ENCODE assay signal across 18 cellular contexts in genomic region chr14:65072937-65073336, GRCh38. TPM values are rescaled to one million over a fixed set of nuclear protein-coding genes. Genes with fewer than 3 reads are reported as not detected.
DNase-seq lines count a peak whose midpoint lies in the region; ATAC-seq and TF ChIP-seq lines count a peak whose summit lies in the region.
"Had no signal": no experiment of that assay in that cellular context is flagged by ENCODE, and none has a peak within 500 bp of the region (broad histone marks: within the 10 kb centered on the region; RNA-seq: fewer than 3 reads in every experiment).

No MANE protein-coding gene starts in this region.

- TF ChIP-seq EP300 in transverse colon (IDR thresholded peaks at IDR 0.05; ENCODE audit: low read depth) (no peak), suprapubic skin (IDR thresholded peaks at IDR 0.05) (no peak)

- H3K4me1 ChIP-seq in mucosa of descending colon (ENCODE audit: low read depth) (peaks cover 47% of the 10 kb centered on the region), transverse colon (peaks cover 27 to 65% (median 45%) of the 10 kb centered on the region in 4 donors), suprapubic skin (peaks cover 66% of the 10 kb centered on the region)

- in situ Hi-C loops in transverse colon (cut with MboI; ENCODE audit: low pct_ligation_motif_present in 1 of 4, low pct_unique_long_range_greater_than_20kb in 1 of 4, low sequenced_read_pairs in 3 of 4): no loop called here

- 80% methylated on average over 1 of the region's 1 CpG; no CpG with 5 or more reads in 1 of the 2 donors for WGBS in transverse colon (ENCODE audit: low coverage in 1 of 2), 2 donors
- 55% methylated on average over 1 of the region's 1 CpG for WGBS in suprapubic skin

- no peaks in the 10 kb centered on the region for H3K9me3 Mint-ChIP-seq in activated naive CD8-positive, alpha-beta T cell (ENCODE audit: low read depth)
- H3K9me3 Mint-ChIP-seq in activated naive CD8-positive, alpha-beta T cell treated with anti-CD3 and anti-CD28 coated beads for 36 hours: no peaks in the 10 kb centered on the region
- H3K9me3 Mint-ChIP-seq: activated CD4-positive, alpha-beta T cell treated with anti-CD3 and anti-CD28 coated beads, Interleukin-2, amount 10 ng/mL, durations not matched to agents 24 days and 14 days; brain; nephron had no signal

- TF ChIP-seq POLR2A in erythroblast (IDR thresholded peaks at IDR 0.05; ENCODE audit: low read length) (no peak), transverse colon (IDR thresholded peaks at IDR 0.05) (no peak), suprapubic skin (IDR thresholded peaks at IDR 0.05) (no peak)

- intact Hi-C loops in mucosa of descending colon (cut with DNase I, micrococcal nuclease): no loop called here
- intact Hi-C loops in transverse colon (cut with DNase I; ENCODE audit: low total_unique reads): no loop called here

- H3K36me3 ChIP-seq in mucosa of descending colon (ENCODE audit: low read depth) (no peaks in the 10 kb centered on the region), transverse colon (peaks cover 0 to 19% (median 7%) of the 10 kb centered on the region in 4 donors), suprapubic skin (peaks cover 29% of the 10 kb centered on the region)

- ATAC-seq in mucosa of descending colon: peak; percentile 37

- TF ChIP-seq CTCF in mucosa of descending colon (IDR thresholded peaks at IDR 0.05) (no peak), transverse colon (IDR thresholded peaks at IDR 0.05) (no peak), suprapubic skin (IDR thresholded peaks at IDR 0.05) (no peak)

- H3K36me3 Mint-ChIP-seq in activated naive CD8-positive, alpha-beta T cell: peaks cover 8% of the 10 kb centered on the region
- peaks cover 23% of the 10 kb centered on the region for H3K36me3 Mint-ChIP-seq in activated naive CD8-positive, alpha-beta T cell treated with anti-CD3 and anti-CD28 coated beads for 36 hours

- H3K4me3 ChIP-seq in mucosa of descending colon (no peak overlapping the region), transverse colon (no peak overlapping the region), suprapubic skin (no peak overlapping the region)
- H3K4me3 ChIP-seq: BLaER1 treated with 17β-estradiol and CSF1 and Interleukin-3, amounts not matched to agents 10 nM and 100 nM had no signal

- H3K27ac ChIP-seq in transverse colon (peak overlapping the region; percentile 75), suprapubic skin (no peak overlapping the region)

- H3K9me3 ChIP-seq in mucosa of descending colon: no peaks in the 10 kb centered on the region
- no peaks in the 10 kb centered on the region for H3K9me3 ChIP-seq in transverse colon
- no peaks in the 10 kb centered on the region for H3K9me3 ChIP-seq in suprapubic skin
- H3K9me3 ChIP-seq: BLaER1 treated with 17β-estradiol and CSF1 and Interleukin-3, amounts not matched to agents 10 nM and 100 nM had no signal

- H3K27ac Mint-ChIP-seq in activated naive CD8-positive, alpha-beta T cell: peak overlapping the region; percentile 68
- no peak overlapping the region for H3K27ac Mint-ChIP-seq in activated naive CD8-positive, alpha-beta T cell treated with anti-CD3 and anti-CD28 coated beads for 36 hours
- H3K27ac Mint-ChIP-seq: activated CD4-positive, alpha-beta T cell treated with anti-CD3 and anti-CD28 coated beads, Interleukin-2, amount 10 ng/mL, durations not matched to agents 24 days and 14 days had no signal

- H3K27me3 Mint-ChIP-seq in activated naive CD8-positive, alpha-beta T cell: no peaks in the 10 kb centered on the region
- no peaks in the 10 kb centered on the region for H3K27me3 Mint-ChIP-seq in activated naive CD8-positive, alpha-beta T cell treated with anti-CD3 and anti-CD28 coated beads for 36 hours
- H3K27me3 Mint-ChIP-seq: activated CD4-positive, alpha-beta T cell treated with anti-CD3 and anti-CD28 coated beads, Interleukin-2, amount 10 ng/mL, durations not matched to agents 24 days and 14 days; brain had no signal

- H3K27me3 ChIP-seq in transverse colon: no peaks in the 10 kb centered on the region
- H3K27me3 ChIP-seq in suprapubic skin: no peaks in the 10 kb centered on the region
- H3K27me3 ChIP-seq: BLaER1 treated with 17β-estradiol and CSF1 and Interleukin-3, amounts not matched to agents 10 nM and 100 nM had no signal

- no peak for DNase-seq in activated naive CD8-positive, alpha-beta T cell treated with anti-CD3 and anti-CD28 coated beads for 36 hours
- peak; percentile 28 to 34 for DNase-seq in erythroblast (lab: John Stamatoyannopoulos, UW)
- DNase-seq in mucosa of descending colon: peak in 1 of 3 donors; percentile 30
- DNase-seq in transverse colon: peak; percentile 34
- DNase-seq in anterior cingulate cortex (lab: John Stamatoyannopoulos, UW): no peak
- DNase-seq in suprapubic skin (ENCODE audit: low spot score in 2 of 2): no peak
- no peak for DNase-seq in SKM-1 treated with dmso at 0.1 percent for 144 hours (lab: John Stamatoyannopoulos, UW; ENCODE audit: unreplicated experiment)
- DNase-seq: activated CD4-positive, alpha-beta T cell treated with anti-CD3 and anti-CD28 coated beads, Interleukin-2, amount 10 ng/mL, durations not matched to agents 24 days and 14 days; activated naive CD4-positive, alpha-beta T cell; dermis blood vessel endothelial cell; NCI-H1436 treated with DMSO at 0.1 percent for 48 hours; NCI-H2171 treated with DMSO at 0.1 percent for 48 hours; stimulated activated naive CD4-positive, alpha-beta T cell treated with Interleukin-2 at 50 U/mL for 16 hours; trophoblast cell had no signal

- H3K4me1 Mint-ChIP-seq in activated naive CD8-positive, alpha-beta T cell (ENCODE audit: low read depth): peaks cover 17% of the 10 kb centered on the region
- H3K4me1 Mint-ChIP-seq in activated naive CD8-positive, alpha-beta T cell treated with anti-CD3 and anti-CD28 coated beads for 36 hours: peaks cover 8% of the 10 kb centered on the region

- no peak overlapping the region for H3K4me3 Mint-ChIP-seq in activated naive CD8-positive, alpha-beta T cell
- H3K4me3 Mint-ChIP-seq in activated naive CD8-positive, alpha-beta T cell treated with anti-CD3 and anti-CD28 coated beads for 36 hours: no peak overlapping the region
- H3K4me3 Mint-ChIP-seq: activated CD4-positive, alpha-beta T cell treated with anti-CD3 and anti-CD28 coated beads, Interleukin-2, amount 10 ng/mL, durations not matched to agents 24 days and 14 days; brain; nephron had no signal

RNA-seq across cellular contexts. Expression of gene MAX, which starts 29.4 kb away (rescaled TPM):
- total RNA-seq in activated naive CD8-positive, alpha-beta T cell treated with anti-CD3 and anti-CD28 coated beads for 36 hours: 100 to 1,000 TPM; 117 to 121 TPM
- total RNA-seq in mucosa of descending colon (100 to 1,000 TPM; 129 to 153 (median 147) TPM), transverse colon (100 to 1,000 TPM in 1 of 4 donors, 10 to 100 TPM in 3; 35.8 to 139 (median 87.0) TPM), suprapubic skin (100 to 1,000 TPM in 1 of 4 donors, 10 to 100 TPM in 3; 79.0 to 112 (median 90.4) TPM)

Comparison
In these comparisons a context has a peak if more than half of its experiments do, and no peak if none do; other contexts are left out.
1. DNase-seq: peak in erythroblast (2 of 2) and transverse colon (single experiment); none in activated naive CD8-positive, alpha-beta T cell treated with anti-CD3 and anti-CD28 coated beads for 36 hours (single experiment), anterior cingulate cortex (0 of 58), suprapubic skin (0 of 2) and SKM-1 treated with dmso at 0.1 percent for 144 hours (single experiment).